In genomic region chr16:55834044-55834443, GRCh38 we compare ENCODE assay signal across 15 cellular contexts. TPM values are rescaled to one million over a fixed set of nuclear protein-coding genes. Genes with fewer than 3 reads are reported as not detected.
DNase-seq lines count a peak whose midpoint lies in the region; ATAC-seq, FAIRE-seq and TF ChIP-seq lines count a peak whose summit lies in the region.
"Had no signal": no experiment of that assay in that cellular context is flagged by ENCODE, and none has a peak within 500 bp of the region (broad histone marks: within the 10 kb centered on the region; RNA-seq: fewer than 3 reads in every experiment).

No MANE protein-coding gene starts in this region.

- no peaks in the 10 kb centered on the region for H3K27me3 ChIP-seq in GM12878 (replicated peaks in 1 of 2; ENCODE audit: control insufficient read depth in 2 of 2, insufficient read depth in 2 of 2, low read length in 1 of 2)
- H3K27me3 ChIP-seq: BLaER1 treated with 17β-estradiol and CSF1 and Interleukin-3, amounts not matched to agents 10 nM and 100 nM had no signal

- TF ChIP-seq POLR2A in GM12878 (IDR thresholded peaks at IDR 0.05; ENCODE audit: low read depth, low read length), result no peak

- 0% methylated on average over 7 of the region's 7 CpGs for WGBS in GM12878 (ENCODE audit: insufficient coverage, insufficient replicate concordance, low lambda C conversion rate, missing lambda C conversion rate)

- no peak overlapping the region for H3K27ac ChIP-seq in GM12878 (ENCODE audit: control insufficient read depth, insufficient read depth)
- H3K27ac ChIP-seq: WERI-Rb-1 had no signal

- ATAC-seq in GM18867 (IDR thresholded peaks at IDR 0.05; ENCODE audit: unreplicated experiment), result peak; percentile 82
- peak; percentile 80 for ATAC-seq in GM21717 (IDR thresholded peaks at IDR 0.05; ENCODE audit: unreplicated experiment)
- ATAC-seq in HG03354 (IDR thresholded peaks at IDR 0.05; ENCODE audit: poor library complexity, severe bottlenecking, unreplicated experiment), result peak; percentile 82
- ATAC-seq in GM12878, result peak; percentile 89
- ATAC-seq in HG02970 (IDR thresholded peaks at IDR 0.05; ENCODE audit: low FRiP score, unreplicated experiment), result no peak

- H3K4me1 Mint-ChIP-seq in activated CD4-positive, alpha-beta T cell treated with anti-CD3 and anti-CD28 coated beads, Interleukin-2, amount 10 ng/mL, durations not matched to agents 24 days and 14 days, result no peaks in the 10 kb centered on the region

- H3K79me2 ChIP-seq in GM12878 (ENCODE audit: control insufficient read depth, insufficient read depth, low read length), result no peaks in the 10 kb centered on the region

- H4K20me1 ChIP-seq in GM12878 (ENCODE audit: control insufficient read depth, insufficient read depth), result no peaks in the 10 kb centered on the region
- H4K20me1 ChIP-seq: BLaER1 treated with 17β-estradiol and CSF1 and Interleukin-3, amounts not matched to agents 10 nM and 100 nM had no signal

- in situ Hi-C loops in GM12878 (cut with MboI), result no loop called here

- no peak overlapping the region for H3K27ac Mint-ChIP-seq in activated CD4-positive, alpha-beta T cell treated with anti-CD3 and anti-CD28 coated beads, Interleukin-2, amount 10 ng/mL, durations not matched to agents 24 days and 14 days

- no peaks in the 10 kb centered on the region for H3K9me3 ChIP-seq in GM12878 (replicated peaks; ENCODE audit: control insufficient read depth, insufficient read depth, low read length)
- H3K9me3 ChIP-seq: BLaER1 treated with 17β-estradiol and CSF1 and Interleukin-3, amounts not matched to agents 10 nM and 100 nM had no signal

- DNase-seq in GM12878 (ENCODE audit: low read depth, low spot score) (peak; percentile 31), SW480 (ENCODE audit: low spot score) (no peak), A172 (ENCODE audit: low spot score) (no peak)
- DNase-seq in activated CD4-positive, alpha-beta T cell treated with anti-CD3 and anti-CD28 coated beads, Interleukin-2, amount 10 ng/mL, durations not matched to agents 24 days and 14 days, result no peak
- DNase-seq: activated T-cell treated with anti-CD3 and anti-CD28 coated beads, Interleukin-2, amount 50 U/mL, for 1 hour; effector CD8-positive, alpha-beta T cell; WERI-Rb-1 had no signal

- no peak overlapping the region for H3K9ac ChIP-seq in GM12878 (ENCODE audit: control insufficient read depth, insufficient read depth, low read length)

- no peaks in the 10 kb centered on the region for H3K9me3 Mint-ChIP-seq in activated CD4-positive, alpha-beta T cell treated with anti-CD3 and anti-CD28 coated beads, Interleukin-2, amount 10 ng/mL, durations not matched to agents 24 days and 14 days

- RAD21 ChIA-PET in GM12878 (lab: Charles Lee; ENCODE audit: unreplicated experiment), result no interaction called here

- CTCF ChIA-PET in GM12878 (lab: Yijun Ruan, JAX), result no interaction called here

- H3K4me1 ChIP-seq in GM12878 (ENCODE audit: control insufficient read depth, insufficient read depth, low read length), result no peaks in the 10 kb centered on the region

- BruUV-seq in GM12878 (replicated peaks; lab: Mats Ljungman, UMichigan), result no TSS peak

- H3K36me3 ChIP-seq in GM12878 (ENCODE audit: control insufficient read depth in 2 of 2, insufficient read depth in 2 of 2, low read length in 1 of 2), result no peaks in the 10 kb centered on the region
- H3K36me3 ChIP-seq: BLaER1 treated with 17β-estradiol and CSF1 and Interleukin-3, amounts not matched to agents 10 nM and 100 nM; WERI-Rb-1 had no signal

- peak in 1 of 2 experiments; percentile 57; a peak in 1 of 4 replicates for TF ChIP-seq EP300 in GM12878 (IDR thresholded peaks at IDR 0.05; ENCODE audit: borderline replicate concordance in 1 of 2, control insufficient read depth in 1 of 2, low read depth in 2 of 2, low read length in 2 of 2)

- no peak for TF ChIP-seq RAD21 in GM12878 (IDR thresholded peaks at IDR 0.05; ENCODE audit: insufficient read depth, low read depth, low read length)

- intact Hi-C loops in GM12878 (cut with micrococcal nuclease; ENCODE audit: unreplicated experiment), result no loop called here
- intact Hi-C loops in activated CD4-positive, alpha-beta T cell treated with anti-CD3 and anti-CD28 coated beads, Interleukin-2, amount 10 ng/mL, durations not matched to agents 24 days and 14 days (cut with micrococcal nuclease), result no loop called here

- no peak overlapping the region for H3K4me3 Mint-ChIP-seq in activated CD4-positive, alpha-beta T cell treated with anti-CD3 and anti-CD28 coated beads, Interleukin-2, amount 10 ng/mL, durations not matched to agents 24 days and 14 days

- H3K4me3 ChIP-seq in GM12878, result no peak overlapping the region
- H3K4me3 ChIP-seq: BLaER1 treated with 17β-estradiol and CSF1 and Interleukin-3, amounts not matched to agents 10 nM and 100 nM had no signal

- FAIRE-seq in GM12878 (lab: Jason Lieb, UNC), result peak; percentile 49
- FAIRE-seq: G401.6 had no signal

- POLR2A ChIA-PET in GM12878 (lab: Charles Lee), result no interaction called here

- SMC1A ChIA-PET in GM12878 (lab: Charles Lee; ENCODE audit: uncharacterized antibody, unreplicated experiment), result no interaction called here

- H2AFZ ChIP-seq in GM12878 (ENCODE audit: control insufficient read depth, low read depth, low read length), result no peak overlapping the region

- TF ChIP-seq CTCF in GM12878 (IDR thresholded peaks at IDR 0.05 in 2 of 3, conservative IDR thresholded peaks at IDR 0.05 in 1 of 3; ENCODE audit: control insufficient read depth in 2 of 3, extremely low read depth in 1 of 3, insufficient read depth in 1 of 3, low read depth in 3 of 3, low read length in 3 of 3), result no peak

- H3K36me3 Mint-ChIP-seq in activated CD4-positive, alpha-beta T cell treated with anti-CD3 and anti-CD28 coated beads, Interleukin-2, amount 10 ng/mL, durations not matched to agents 24 days and 14 days (ENCODE audit: low read depth), result no peaks in the 10 kb centered on the region

- H3K27me3 Mint-ChIP-seq in activated CD4-positive, alpha-beta T cell treated with anti-CD3 and anti-CD28 coated beads, Interleukin-2, amount 10 ng/mL, durations not matched to agents 24 days and 14 days, result peaks cover 2% of the 10 kb centered on the region

- H3K4me2 ChIP-seq in GM12878 (ENCODE audit: control insufficient read depth, insufficient read depth), result no peak overlapping the region

TF ChIP-seq in GM12878, 131 proteins besides CTCF, POLR2A, EP300 and RAD21 (continues in another document):
- TF ChIP-seq ZNF207 (IDR thresholded peaks at IDR 0.05; ENCODE audit: borderline replicate concordance), result no peak
- TF ChIP-seq CBX3 (IDR thresholded peaks at IDR 0.05; ENCODE audit: borderline replicate concordance, low read depth), result no peak
- TF ChIP-seq MEF2A (IDR thresholded peaks at IDR 0.05; ENCODE audit: insufficient read depth, low read depth, low read length), result no peak
- no peak for TF ChIP-seq FOXK2 (IDR thresholded peaks at IDR 0.05)
- no peak for TF ChIP-seq NR2C1 (IDR thresholded peaks at IDR 0.05)
- TF ChIP-seq CHD4 (IDR thresholded peaks at IDR 0.05), result no peak
- TF ChIP-seq NBN (IDR thresholded peaks at IDR 0.05), result no peak
- TF ChIP-seq SIX5 (IDR thresholded peaks at IDR 0.05; ENCODE audit: low read depth, low read length, severe bottlenecking), result no peak
- TF ChIP-seq IKZF2 (IDR thresholded peaks at IDR 0.05), result peak in 1 of 2 experiments; percentile 31; a peak in 1 of 4 replicates
- peak; percentile 93 for TF ChIP-seq SPI1 (IDR thresholded peaks at IDR 0.05; ENCODE audit: borderline replicate concordance, insufficient read depth, low read depth, low read length)

RNA-seq across cellular contexts. Expression of gene CES1, which starts 1.1 kb away (rescaled TPM):
- not detected in 2 replicates for total RNA-seq in GM12878 (2013; cell fraction: nucleolus; rRNA removed)
- not detected in 2 replicates for total RNA-seq in GM12878 (2014; rRNA removed)
- total RNA-seq in GM12878 (2014; rRNA removed; fragmentation: Illumina TruSeq; extraction: Trizol), result not detected in 2 replicates
- 0.66 and 0.69 TPM in 2 replicates for total RNA-seq in GM12878 (2021)
- polyA plus RNA-seq in GM12878 (2011; ENCODE audit: low read depth), result not detected
- polyA plus RNA-seq in GM12878 (2011; rRNA removed), result 0.08 TPM in 1 of 2 replicates, not detected in the other
- 0.07 TPM in 2 replicates for polyA plus RNA-seq in GM12878 (2011; cell fraction: cytosol; rRNA removed)
- polyA plus RNA-seq in GM12878 (2011; cell fraction: nucleus; rRNA removed), result 0.12 and 0.15 TPM in 2 replicates
- polyA plus RNA-seq in GM12878 (2012), result not detected in 2 replicates
- polyA plus RNA-seq in GM12878 (2014; fragmentation: Illumina TruSeq; extraction: Trizol), result not detected in 2 replicates
- polyA plus RNA-seq in GM12878 (2014; fragmentation: Nextera tagmentation; extraction: Ambion mirVana), result under 1 TPM in 1 of 2 experiments, not detected in 1; 0.26 TPM
- 0.28 TPM in 1 of 2 replicates, not detected in the other for polyA plus RNA-seq in GM12878 (2014; rRNA removed)
- polyA plus RNA-seq in GM12878 (2016; fragmentation: Nextera tagmentation; extraction: Ambion mirVana), result under 1 TPM in 1 of 2 experiments, not detected in 1; 0.28 TPM
- not detected in 2 replicates for polyA minus RNA-seq in GM12878 (2011; rRNA and poly(A)+ RNA removed)
- polyA minus RNA-seq in GM12878 (2011; cell fraction: cytosol; rRNA and poly(A)+ RNA removed), result not detected in 2 replicates
- not detected in 2 replicates for polyA minus RNA-seq in GM12878 (2011; cell fraction: nucleus; rRNA and poly(A)+ RNA removed)
- total RNA-seq in A172 (2014; rRNA removed; shearing (Covaris generic)), result not detected in 2 replicates
- total RNA-seq in activated CD4-positive, alpha-beta T cell treated with anti-CD3 and anti-CD28 coated beads, Interleukin-2, amount 10 ng/mL, durations not matched to agents 24 days and 14 days, result not detected in 2 replicates
- total RNA-seq: glomerular endothelial cell had no signal

RNA-seq across cellular contexts. Expression of gene CES5A, which starts 41.1 kb away (rescaled TPM):
- not detected in 2 replicates for total RNA-seq in GM12878 (2013; cell fraction: nucleolus; rRNA removed)
- total RNA-seq in GM12878 (2014; rRNA removed) (not detected in 2 replicates), GM12878 (2014; rRNA removed; fragmentation: Illumina TruSeq; extraction: Trizol) (not detected in 2 replicates), GM12878 (2021) (not detected in 2 replicates)
- polyA plus RNA-seq in GM12878 (2011; ENCODE audit: low read depth), result not detected
- polyA plus RNA-seq in GM12878 (2011; rRNA removed) (0.19 and 0.37 TPM in 2 replicates), GM12878 (2014; fragmentation: Illumina TruSeq; extraction: Trizol) (not detected in 2 replicates), GM12878 (2014; fragmentation: Nextera tagmentation; extraction: Ambion mirVana) (not detected), GM12878 (2014; rRNA removed) (not detected in 2 replicates), GM12878 (2016; fragmentation: Nextera tagmentation; extraction: Ambion mirVana) (not detected)
- 0.06 and 0.10 TPM in 2 replicates for polyA plus RNA-seq in GM12878 (2011; cell fraction: cytosol; rRNA removed)
- polyA plus RNA-seq in GM12878 (2011; cell fraction: nucleus; rRNA removed), result 0.10 and 0.25 TPM in 2 replicates
- polyA plus RNA-seq in GM12878 (2012), result not detected in 2 replicates
- not detected in 2 replicates for polyA minus RNA-seq in GM12878 (2011; rRNA and poly(A)+ RNA removed)
- polyA minus RNA-seq in GM12878 (2011; cell fraction: cytosol; rRNA and poly(A)+ RNA removed), result not detected in 2 replicates
- 0.24 TPM in 1 of 2 replicates, not detected in the other for polyA minus RNA-seq in GM12878 (2011; cell fraction: nucleus; rRNA and poly(A)+ RNA removed)
- total RNA-seq in A172 (2014; rRNA removed; shearing (Covaris generic)), result not detected in 2 replicates
- not detected in 2 replicates for total RNA-seq in activated CD4-positive, alpha-beta T cell treated with anti-CD3 and anti-CD28 coated beads, Interleukin-2, amount 10 ng/mL, durations not matched to agents 24 days and 14 days
- total RNA-seq: glomerular endothelial cell, NCI-H460 had no signal
